ENCODE assay signal across 23 cellular contexts in genomic region chr15:85028416-85028815, GRCh38.
"Had no signal": no experiment of that assay in that cellular context is flagged by ENCODE, and none has a peak within 500 bp of the region (broad histone marks: within the 10 kb centered on the region; RNA-seq: fewer than 3 reads in every experiment).

No MANE protein-coding gene starts in this region.

- H3K36me3 Mint-ChIP-seq: activated CD4-positive, alpha-beta memory T cell treated with anti-CD3 and anti-CD28 coated beads for 36 hours; mesothelial cell of epicardium; naive thymus-derived CD8-positive, alpha-beta T cell had no signal

- DNase-seq: activated CD4-positive, alpha-beta memory T cell treated with anti-CD3 and anti-CD28 coated beads for 36 hours; activated CD4-positive, alpha-beta T cell treated with anti-CD3 and anti-CD28 coated beads for 4 hours; activated CD4-positive, CD25-positive, alpha-beta regulatory T cell; activated naive CD4-positive, alpha-beta T cell treated with Interleukin-2 at 50 U/mL for 16 hours; activated naive CD8-positive, alpha-beta T cell treated with anti-CD3 and anti-CD28 coated beads for 36 hours; activated T-cell treated with anti-CD3 and anti-CD28 coated beads, Interleukin-2, amount 50 U/mL, for 48 hours; erythroblast; foreskin fibroblast; kidney glomerular epithelial cell; left lung; mammary epithelial cell; naive thymus-derived CD8-positive, alpha-beta T cell; ovary; spleen; stimulated activated CD4-positive, alpha-beta T cell treated with anti-CD3 and anti-CD28 coated beads, Interleukin-4, amount 100 ng/mL, for 1 hour; stimulated activated naive CD4-positive, alpha-beta T cell treated with Interleukin-2 at 50 U/mL for 16 hours; T-helper 17 cell; uterus had no signal

- H3K27ac ChIP-seq: coronary artery, left lung, ovary, prostate gland, spleen, suprapubic skin, uterus had no signal

- H3K4me3 Mint-ChIP-seq: activated CD4-positive, alpha-beta memory T cell treated with anti-CD3 and anti-CD28 coated beads for 36 hours; activated naive CD8-positive, alpha-beta T cell treated with anti-CD3 and anti-CD28 coated beads for 36 hours; mesothelial cell of epicardium; naive thymus-derived CD8-positive, alpha-beta T cell; T-helper 17 cell had no signal

- H3K9me3 Mint-ChIP-seq: activated CD4-positive, alpha-beta memory T cell treated with anti-CD3 and anti-CD28 coated beads for 36 hours; activated naive CD8-positive, alpha-beta T cell treated with anti-CD3 and anti-CD28 coated beads for 36 hours; mesothelial cell of epicardium; naive thymus-derived CD8-positive, alpha-beta T cell had no signal

- H3K4me3 ChIP-seq: coronary artery, left lung, ovary, prostate gland, spleen, suprapubic skin, tibial nerve, uterus had no signal

- ATAC-seq: left lung; naive thymus-derived CD8-positive, alpha-beta T cell; T-helper 17 cell had no signal

- H3K9me3 ChIP-seq: left lung, ovary, prostate gland, spleen, suprapubic skin, tibial nerve, uterus had no signal

- H3K36me3 ChIP-seq: left lung, ovary, prostate gland, spleen, suprapubic skin, tibial nerve, uterus had no signal

- H3K27me3 Mint-ChIP-seq: activated CD4-positive, alpha-beta memory T cell treated with anti-CD3 and anti-CD28 coated beads for 36 hours; activated naive CD8-positive, alpha-beta T cell treated with anti-CD3 and anti-CD28 coated beads for 36 hours; naive thymus-derived CD8-positive, alpha-beta T cell; T-helper 17 cell had no signal

- H3K27me3 ChIP-seq: left lung, ovary, spleen, suprapubic skin, tibial nerve, uterus had no signal

- H3K27ac Mint-ChIP-seq: activated CD4-positive, alpha-beta memory T cell treated with anti-CD3 and anti-CD28 coated beads for 36 hours; activated naive CD8-positive, alpha-beta T cell treated with anti-CD3 and anti-CD28 coated beads for 36 hours had no signal
